In genomic region chr19:1093811-1094553, GRCh38 we compare ENCODE assay signal across 1 cellular context.
A peak's percentile ranks its signal among the peaks of the same experiment; 100 is the strongest.
TF ChIP-seq lines count a peak whose summit lies in the region.

No MANE protein-coding gene starts in this region.

TF ChIP-seq in K562, 482 proteins besides CTCF, POLR2A, EP300 and RAD21:
- TF ChIP-seq PCBP2 (IDR thresholded peaks at IDR 0.05; ENCODE audit: low read depth, low read length, poor library complexity, severe bottlenecking): no peak
- TF ChIP-seq SAFB (IDR thresholded peaks at IDR 0.05; ENCODE audit: borderline replicate concordance, low read depth, low read length): no peak
- 0 out of 2 replicates have a peak, but pooled peaks have one; percentile 13 for TF ChIP-seq CEBPB (tag; IDR thresholded peaks at IDR 0.05)
- no peak for TF ChIP-seq ZNF699 (CRISPR knock-in tag; IDR thresholded peaks at IDR 0.05; ENCODE audit: insufficient replicate concordance)
- no peak for TF ChIP-seq YBX1 (IDR thresholded peaks at IDR 0.05)
- no peak for TF ChIP-seq SIRT6 (IDR thresholded peaks at IDR 0.05; ENCODE audit: low read depth, low read length)
